ENCODE assay signal across 8 cellular contexts in the genomic region with DNA sequence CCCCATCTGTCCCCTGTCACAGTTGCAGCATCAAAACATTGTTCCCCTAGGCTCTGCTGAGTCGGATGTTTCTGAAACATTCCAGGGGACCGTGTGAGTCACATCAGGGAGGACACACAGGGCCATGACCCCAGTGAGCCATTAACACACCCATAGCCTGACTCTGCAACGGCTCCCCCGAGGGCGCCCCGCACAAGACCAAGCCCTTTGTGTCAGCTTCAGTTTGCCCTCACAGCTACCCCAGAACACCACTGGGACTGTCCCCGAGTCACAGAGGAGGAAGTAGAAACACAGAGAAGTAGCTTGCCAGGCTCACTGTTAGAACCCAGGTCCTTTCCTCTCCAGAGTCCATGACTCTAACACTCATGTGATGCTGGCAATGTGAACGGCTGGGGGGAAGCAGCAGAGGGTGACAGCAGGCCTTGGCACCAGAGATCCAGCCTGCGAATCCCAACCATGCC.
DNase-seq lines count a peak whose midpoint lies in the region; ATAC-seq, FAIRE-seq and TF ChIP-seq lines count a peak whose summit lies in the region.

No MANE protein-coding gene starts in this region.

- no peak overlapping the region for H3K4me3 Mint-ChIP-seq in progenitor cell of endocrine pancreas (ENCODE audit: low read depth)

- no peak for ATAC-seq in GM18870 (IDR thresholded peaks at IDR 0.05; ENCODE audit: unreplicated experiment)

- peaks cover 11% of the 10 kb centered on the region for H3K4me1 Mint-ChIP-seq in progenitor cell of endocrine pancreas (ENCODE audit: low read depth)

- DNase-seq in GM18507 (ENCODE audit: extremely low spot score, insufficient read length, low read depth) (no peak), MV-4-11 (lab: John Stamatoyannopoulos, UW) (peak; percentile 96), globus pallidus (ENCODE audit: low spot score) (peak; percentile 71), progenitor cell of endocrine pancreas (ENCODE audit: low spot score, unreplicated experiment) (no peak), NCI-H1417 (lab: John Stamatoyannopoulos, UW) (no peak), NCI-H2029 treated with DMSO at 0.1 percent for 48 hours (lab: John Stamatoyannopoulos, UW) (no peak)
- no peak for DNase-seq in stimulated activated CD4-positive, alpha-beta T cell treated with anti-CD3 and anti-CD28 coated beads, Interleukin-15, amount 100 ng/mL, for 24 hours

- H3K9me3 Mint-ChIP-seq in progenitor cell of endocrine pancreas (ENCODE audit: low read depth): no peaks in the 10 kb centered on the region

- TF ChIP-seq CTCF in progenitor cell of endocrine pancreas (IDR thresholded peaks at IDR 0.05; ENCODE audit: unreplicated experiment): no peak

- H3K27me3 Mint-ChIP-seq in progenitor cell of endocrine pancreas: no peaks in the 10 kb centered on the region

- no peaks in the 10 kb centered on the region for H3K36me3 Mint-ChIP-seq in progenitor cell of endocrine pancreas (ENCODE audit: insufficient read depth)

- peak overlapping the region; percentile 34 for H3K27ac Mint-ChIP-seq in progenitor cell of endocrine pancreas

- peak; percentile 42 for FAIRE-seq in GM18507 (lab: Jason Lieb, UNC)

Comparison
In these comparisons a context has a peak if more than half of its experiments do, and no peak if none do; other contexts are left out.
1. DNase-seq: peak in MV-4-11 (single experiment) and globus pallidus (single experiment); none in GM18507 (single experiment), progenitor cell of endocrine pancreas (single experiment), NCI-H1417 (0 of 3), stimulated activated CD4-positive, alpha-beta T cell treated with anti-CD3 and anti-CD28 coated beads, Interleukin-15, amount 100 ng/mL, for 24 hours (single experiment) and NCI-H2029 treated with DMSO at 0.1 percent for 48 hours (single experiment).